Comparison of ENCODE assay signal across 26 cellular contexts in genomic region chr15:95278532-95279265, GRCh38.
A peak's percentile ranks its signal among the peaks of the same experiment; 100 is the strongest.
DNase-seq lines count a peak whose midpoint lies in the region; ATAC-seq and TF ChIP-seq lines count a peak whose summit lies in the region.
"Had no signal": no experiment of that assay in that cellular context is flagged by ENCODE, and none has a peak within 500 bp of the region (broad histone marks: within the 10 kb centered on the region; RNA-seq: fewer than 3 reads in every experiment).

No MANE protein-coding gene starts in this region.

- H3K9me3 Mint-ChIP-seq in stimulated activated naive CD8-positive, alpha-beta T cell treated with anti-CD3 and anti-CD28 coated beads, Interleukin-15, amount 100 ng/mL, for 72 hours: no peaks in the 10 kb centered on the region
- H3K9me3 Mint-ChIP-seq: activated T-helper 17 cell treated with anti-CD3 and anti-CD28 coated beads, Interleukin-2, amount 50 U/mL, for 72 hours; H9 had no signal

- TF ChIP-seq CTCF in esophagus muscularis mucosa (IDR thresholded peaks at IDR 0.05) (no peak), tibial nerve (IDR thresholded peaks at IDR 0.05) (no peak)

- no peak for ATAC-seq in GM18511 (IDR thresholded peaks at IDR 0.05; ENCODE audit: unreplicated experiment)
- no peak for ATAC-seq in stimulated activated naive CD8-positive, alpha-beta T cell treated with anti-CD3 and anti-CD28 coated beads, Interleukin-15, amount 100 ng/mL, for 72 hours
- ATAC-seq: activated T-helper 17 cell treated with anti-CD3 and anti-CD28 coated beads, Interleukin-2, amount 50 U/mL, for 72 hours had no signal

- H3K4me1 Mint-ChIP-seq in stimulated activated naive CD8-positive, alpha-beta T cell treated with anti-CD3 and anti-CD28 coated beads, Interleukin-15, amount 100 ng/mL, for 72 hours: no peaks in the 10 kb centered on the region
- H3K4me1 Mint-ChIP-seq: activated B cell treated with CpG ODN at 0.5 μM for 24 hours; activated naive CD4-positive, alpha-beta T cell treated with anti-CD3 and anti-CD28 coated beads, Interleukin-2, amount 50 U/mL, for 24 hours; activated T-helper 17 cell treated with anti-CD3 and anti-CD28 coated beads, Interleukin-2, amount 50 U/mL, for 72 hours; H9 had no signal

- intact Hi-C loops in esophagus muscularis mucosa (cut with DNase I): no loop called here

- H3K4me3 ChIP-seq in esophagus muscularis mucosa (no peak overlapping the region), mucosa of rectum (ENCODE audit: low read length in 2 of 2) (no peak overlapping the region), tibial nerve (no peak overlapping the region)
- H3K4me3 ChIP-seq: lung, prostate gland had no signal

- peak; percentile 6 for DNase-seq in SK-MEL-5 (ENCODE audit: low read depth, low spot score)
- DNase-seq in esophagus muscularis mucosa (ENCODE audit: extremely low spot score): no peak
- no peak for DNase-seq in tibial nerve (ENCODE audit: low spot score in 2 of 2)
- DNase-seq in T-helper 9 cell: no peak
- no peak for DNase-seq in stimulated activated naive CD8-positive, alpha-beta T cell treated with anti-CD3 and anti-CD28 coated beads, Interleukin-15, amount 100 ng/mL, for 72 hours
- DNase-seq in substantia nigra (lab: John Stamatoyannopoulos, UW): no peak
- DNase-seq: activated B cell treated with CpG ODN at 0.5 μM for 24 hours; aorta; C1 segment of cervical spinal cord; Calu3; central memory CD4-positive, alpha-beta T cell; H9; Kasumi-1; MV-4-11; NCI-H146; NCI-H526; stimulated activated CD4-positive, alpha-beta T cell treated with anti-CD3 and anti-CD28 coated beads, Interleukin-1b, Interleukin-23, amount 100 ng/mL, for 48 hours; T1000 had no signal

- H3K36me3 ChIP-seq in esophagus muscularis mucosa (no peaks in the 10 kb centered on the region), mucosa of rectum (ENCODE audit: control insufficient read depth in 2 of 2, insufficient read depth in 2 of 2, low read length in 2 of 2) (no peaks in the 10 kb centered on the region), tibial nerve (no peaks in the 10 kb centered on the region)
- H3K36me3 ChIP-seq: neutrophil, prostate gland had no signal

- TF ChIP-seq EP300 in esophagus muscularis mucosa (IDR thresholded peaks at IDR 0.05) (no peak), tibial nerve (IDR thresholded peaks at IDR 0.05) (no peak)

- TF ChIP-seq POLR2A in esophagus muscularis mucosa (IDR thresholded peaks at IDR 0.05; ENCODE audit: low read depth) (no peak), tibial nerve (IDR thresholded peaks at IDR 0.05) (no peak)

- in situ Hi-C loops in SK-MEL-5 (cut with HindIII; ENCODE audit: low pct_unique_long_range_greater_than_20kb, low sequenced_read_pairs): no loop called here

- no peak overlapping the region for H3K27ac Mint-ChIP-seq in stimulated activated naive CD8-positive, alpha-beta T cell treated with anti-CD3 and anti-CD28 coated beads, Interleukin-15, amount 100 ng/mL, for 72 hours
- H3K27ac Mint-ChIP-seq: activated B cell treated with CpG ODN at 0.5 μM for 24 hours; activated naive CD4-positive, alpha-beta T cell treated with anti-CD3 and anti-CD28 coated beads, Interleukin-2, amount 50 U/mL, for 24 hours; activated T-helper 17 cell treated with anti-CD3 and anti-CD28 coated beads, Interleukin-2, amount 50 U/mL, for 72 hours; H9 had no signal

- 34% methylated on average over 6 of the region's 6 CpGs for WGBS in esophagus muscularis mucosa
- WGBS in tibial nerve, 2 donors: 33 to 38% methylated on average over 6 of the region's 6 CpGs

- H3K4me1 ChIP-seq in esophagus muscularis mucosa (peaks cover 5 to 37% (median 33%) of the 10 kb centered on the region in 4 donors), mucosa of rectum (ENCODE audit: control insufficient read depth in 2 of 2, insufficient read depth in 2 of 2, low read length in 2 of 2) (no peaks in the 10 kb centered on the region), tibial nerve (peaks cover 0 to 61% (median 10%) of the 10 kb centered on the region in 4 donors)
- H3K4me1 ChIP-seq: prostate gland had no signal

- H3K9ac ChIP-seq in mucosa of rectum (ENCODE audit: low read depth in 1 of 2, low read length in 2 of 2): no peak overlapping the region

- H3K27ac ChIP-seq in esophagus muscularis mucosa (replicated peaks in 1 of 4) (peak overlapping the region; percentile 66 to 77 (median 68)), mucosa of rectum (ENCODE audit: low read depth in 2 of 2, low read length in 2 of 2) (peak overlapping the region; percentile 34 to 53), tibial nerve (peak overlapping the region in 3 of 4 donors; percentile 38 to 84 (median 60)), substantia nigra (ENCODE audit: low read depth, low read length, poor library complexity, severe bottlenecking) (no peak overlapping the region)
- H3K27ac ChIP-seq: HL-60, neutrophil had no signal

- H3K4me3 Mint-ChIP-seq in stimulated activated naive CD8-positive, alpha-beta T cell treated with anti-CD3 and anti-CD28 coated beads, Interleukin-15, amount 100 ng/mL, for 72 hours: no peak overlapping the region
- H3K4me3 Mint-ChIP-seq: activated B cell treated with CpG ODN at 0.5 μM for 24 hours; activated naive CD4-positive, alpha-beta T cell treated with anti-CD3 and anti-CD28 coated beads, Interleukin-2, amount 50 U/mL, for 24 hours; activated T-helper 17 cell treated with anti-CD3 and anti-CD28 coated beads, Interleukin-2, amount 50 U/mL, for 72 hours; H9 had no signal

- H3K27me3 Mint-ChIP-seq in stimulated activated naive CD8-positive, alpha-beta T cell treated with anti-CD3 and anti-CD28 coated beads, Interleukin-15, amount 100 ng/mL, for 72 hours: peaks cover 34% of the 10 kb centered on the region
- H3K27me3 Mint-ChIP-seq: activated B cell treated with CpG ODN at 0.5 μM for 24 hours had no signal

- H3K27me3 ChIP-seq in esophagus muscularis mucosa: no peaks in the 10 kb centered on the region
- no peaks in the 10 kb centered on the region for H3K27me3 ChIP-seq in mucosa of rectum (ENCODE audit: control insufficient read depth in 2 of 2, insufficient read depth in 2 of 2, low read length in 2 of 2)
- H3K27me3 ChIP-seq in tibial nerve: no peaks in the 10 kb centered on the region
- H3K27me3 ChIP-seq: neutrophil had no signal

- H3K9me3 ChIP-seq in esophagus muscularis mucosa (no peaks in the 10 kb centered on the region), mucosa of rectum (ENCODE audit: control insufficient read depth in 2 of 2, low read length in 2 of 2) (no peaks in the 10 kb centered on the region), tibial nerve (no peaks in the 10 kb centered on the region)
- H3K9me3 ChIP-seq: neutrophil, prostate gland had no signal
